In genomic region chr11:31795706-31796522, GRCh38 we compare ENCODE assay signal across 26 cellular contexts. TPM values are rescaled to one million over a fixed set of nuclear protein-coding genes. Genes with fewer than 3 reads are reported as not detected.
DNase-seq lines count a peak whose midpoint lies in the region; FAIRE-seq and TF ChIP-seq lines count a peak whose summit lies in the region.
"Had no signal": no experiment of that assay in that cellular context is flagged by ENCODE, and none has a peak within 500 bp of the region (broad histone marks: within the 10 kb centered on the region; RNA-seq: fewer than 3 reads in every experiment).

No MANE protein-coding gene starts in this region.

- intact Hi-C loops in esophagus muscularis mucosa (cut with DNase I): no loop called here

- no peak for TF ChIP-seq CTCF in GM13976 (IDR thresholded peaks at IDR 0.05; ENCODE audit: borderline replicate concordance, control extremely low read depth, extremely low read depth, insufficient read depth, missing control alignments)
- no peak for TF ChIP-seq CTCF in esophagus muscularis mucosa (IDR thresholded peaks at IDR 0.05)

- peaks cover 12 to 53% (median 43%) of the 10 kb centered on the region in 4 donors for H3K27me3 ChIP-seq in esophagus muscularis mucosa
- H3K27me3 ChIP-seq in neuronal stem cell (ENCODE audit: control insufficient read depth in 3 of 3, insufficient read depth in 3 of 3, low read depth in 1 of 3, low read length in 3 of 3): peaks cover 0 to 4% (median 0%) of the 10 kb centered on the region in 3 experiments

- TF ChIP-seq POLR2A in esophagus muscularis mucosa (IDR thresholded peaks at IDR 0.05; ENCODE audit: low read depth) (no peak), GM12892 (IDR thresholded peaks at IDR 0.05; ENCODE audit: low read depth, low read length) (no peak)

- no peak overlapping the region for H3K4me3 ChIP-seq in esophagus muscularis mucosa
- H3K4me3 ChIP-seq in neuronal stem cell (ENCODE audit: low read length in 2 of 2): no peak overlapping the region
- H3K4me3 ChIP-seq: K562 had no signal

- in situ Hi-C loops in GM13976 (cut with MboI; ENCODE audit: low sequenced_read_pairs, unreplicated experiment): no loop called here

- no peak overlapping the region for H4K8ac ChIP-seq in neuronal stem cell (ENCODE audit: low read depth, low read length)

- no peak overlapping the region for H3K4ac ChIP-seq in neuronal stem cell (ENCODE audit: low read length)

- no peak overlapping the region for H2BK120ac ChIP-seq in neuronal stem cell (ENCODE audit: low read depth, low read length)

- no peak overlapping the region for H3K14ac ChIP-seq in neuronal stem cell (ENCODE audit: low read length)

- peak overlapping the region; percentile 58 for H3K18ac ChIP-seq in neuronal stem cell (ENCODE audit: low read length)

- H2AFZ ChIP-seq in neuronal stem cell (ENCODE audit: low read length): no peak overlapping the region

- H2AK5ac ChIP-seq in neuronal stem cell (ENCODE audit: low read depth, low read length): no peak overlapping the region

- H4K91ac ChIP-seq in neuronal stem cell (ENCODE audit: low read depth, low read length, poor library complexity): no peak overlapping the region

- no peak overlapping the region for H3K23ac ChIP-seq in neuronal stem cell (ENCODE audit: low read depth, low read length, poor library complexity)

- DNase-seq in GM13976 (ENCODE audit: low spot score) (peak; percentile 6), caudate nucleus (lab: John Stamatoyannopoulos, UW) (no peak), esophagus muscularis mucosa (ENCODE audit: extremely low spot score) (peak; percentile 79), neuronal stem cell (ENCODE audit: low spot score) (no peak), NK-92 (lab: John Stamatoyannopoulos, UW; ENCODE audit: unreplicated experiment) (no peak), GM12892 (ENCODE audit: insufficient read length) (no peak), T-helper 2 cell (no peak)
- no peak for DNase-seq in activated effector memory CD4-positive, alpha-beta T cell treated with Interleukin-2 at 50 U/mL for 16 hours
- DNase-seq: Calu3; DMS79 treated with DMSO at 0.1 percent for 48 hours; Kasumi-1; NCI-H1092 treated with DMSO at 0.1 percent for 48 hours; NCI-H1436; NCI-H187; NCI-H2081 treated with DMSO at 0.1 percent for 48 hours; NCI-H2171 treated with DMSO at 0.1 percent for 48 hours; NCI-H345; NCI-H510A treated with DMSO at 0.1 percent for 48 hours; NCI-H774; NK-92 treated with Interleukin-12 subunit alpha and Interleukin-12 subunit beta, amount 100 ng/mL, for 24 hours; PC-3; SK-N-SH had no signal

- peak overlapping the region; percentile 32 for H2BK15ac ChIP-seq in neuronal stem cell (ENCODE audit: low read length)

- no peaks in the 10 kb centered on the region for H3K36me3 ChIP-seq in esophagus muscularis mucosa
- peaks cover 32 to 96% of the 10 kb centered on the region in 2 donors for H3K36me3 ChIP-seq in neuronal stem cell (replicated peaks in 1 of 2; ENCODE audit: control insufficient read depth in 2 of 2, insufficient read depth in 2 of 2, low read length in 2 of 2)

- no peak overlapping the region for H2BK12ac ChIP-seq in neuronal stem cell (ENCODE audit: low read length)

- H3K4me1 ChIP-seq in esophagus muscularis mucosa (peaks cover 5 to 43% (median 36%) of the 10 kb centered on the region in 4 donors), neuronal stem cell (ENCODE audit: control insufficient read depth in 2 of 2, insufficient read depth in 1 of 2, low read depth in 1 of 2, low read length in 2 of 2) (peaks cover 0 to 39% of the 10 kb centered on the region in 2 donors)

- no peaks in the 10 kb centered on the region for H3K79me1 ChIP-seq in neuronal stem cell (ENCODE audit: low read depth, low read length)

- 75% methylated on average over 22 of the region's 22 CpGs for WGBS in esophagus muscularis mucosa
- no CpG with 5 or more reads among the region's 22 CpGs for WGBS in neuronal stem cell (ENCODE audit: extremely low coverage in 2 of 2, insufficient read length in 2 of 2, insufficient replicate concordance in 1 of 2), 2 donors

- peak overlapping the region; percentile 36 for H3K27ac ChIP-seq in caudate nucleus (ENCODE audit: low read depth, low read length)
- no peak overlapping the region for H3K27ac ChIP-seq in esophagus muscularis mucosa (replicated peaks in 1 of 4)
- peak overlapping the region; percentile 80 for H3K27ac ChIP-seq in neuronal stem cell (replicated peaks; ENCODE audit: low read length)

- FAIRE-seq in GM12892 (lab: Jason Lieb, UNC): no peak
- FAIRE-seq: H54, HepG2, K562 had no signal

- H3K9me3 ChIP-seq in esophagus muscularis mucosa (no peaks in the 10 kb centered on the region), neuronal stem cell (replicated peaks in 1 of 2; ENCODE audit: control insufficient read depth in 2 of 2, insufficient read depth in 1 of 2, low read depth in 1 of 2, low read length in 2 of 2) (peaks cover 0 to 11% of the 10 kb centered on the region in 2 donors)
- H3K9me3 ChIP-seq: SK-N-SH had no signal

- H3K4me2 ChIP-seq in neuronal stem cell (ENCODE audit: insufficient read depth, low read length, poor library complexity, severe bottlenecking): no peak overlapping the region
- H3K4me2 ChIP-seq: SK-N-SH had no signal

- peak overlapping the region; percentile 45 for H3K9ac ChIP-seq in neuronal stem cell (ENCODE audit: low read depth, low read length, poor library complexity)
- H3K9ac ChIP-seq: SK-N-SH had no signal

- peak overlapping the region; percentile 27 for H2BK5ac ChIP-seq in neuronal stem cell (ENCODE audit: low read length)

- no peak for TF ChIP-seq EP300 in esophagus muscularis mucosa (IDR thresholded peaks at IDR 0.05)

RNA-seq across cellular contexts. Expression of gene PAX6, which starts 15.2 kb away (rescaled TPM):
- total RNA-seq in esophagus muscularis mucosa: under 1 TPM in 1 of 4 donors, not detected in 3; 0.06 TPM
- 254 TPM for polyA plus RNA-seq in neuronal stem cell (2013, experiment 1 of 2)
- 259 TPM for polyA plus RNA-seq in neuronal stem cell (2013, experiment 2 of 2)
- not detected for polyA plus RNA-seq in GM12892 (2012; ENCODE audit: missing spikeins)
- polyA plus RNA-seq: BJ, SK-N-SH had no signal

Comparison
In these comparisons a context has a peak if more than half of its experiments do, and no peak if none do; other contexts are left out.
1. DNase-seq: peak in GM13976 (single experiment) and esophagus muscularis mucosa (single experiment); none in caudate nucleus (0 of 61), neuronal stem cell (single experiment), activated effector memory CD4-positive, alpha-beta T cell treated with Interleukin-2 at 50 U/mL for 16 hours (single experiment), NK-92 (single experiment), GM12892 (single experiment) and T-helper 2 cell (0 of 5).
2. H3K27ac ChIP-seq: peak in caudate nucleus (single experiment) and neuronal stem cell (single experiment); none in esophagus muscularis mucosa (0 of 4).